In the genomic region with DNA sequence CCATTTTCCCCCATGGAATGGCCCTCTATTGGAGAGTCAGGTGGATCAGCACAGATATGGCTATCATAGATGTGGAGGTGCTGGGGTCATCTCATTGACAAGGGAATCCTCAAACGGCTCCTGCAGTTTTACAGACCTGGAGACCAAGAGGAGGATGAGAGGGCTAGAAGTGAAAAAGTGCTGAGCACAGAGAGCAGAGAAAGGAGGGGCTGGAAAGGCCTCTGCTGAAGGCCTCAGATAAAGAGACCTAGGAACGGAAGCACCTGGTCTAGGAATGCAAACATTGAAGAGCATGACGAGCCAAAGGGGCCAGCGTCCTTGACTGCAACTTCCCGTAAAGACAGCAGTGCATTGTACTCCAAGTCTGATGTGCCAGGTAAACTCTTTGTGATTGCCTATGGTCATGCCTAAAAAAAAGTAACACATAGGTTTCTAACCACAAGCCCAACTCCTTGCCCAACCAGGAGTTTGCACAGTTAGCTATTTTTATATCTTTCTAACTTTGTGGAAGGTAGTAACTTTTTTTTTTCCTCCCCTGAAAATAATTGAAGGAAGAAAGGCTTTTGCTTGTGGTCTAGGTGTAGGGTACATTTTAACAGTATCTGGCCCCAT, we compare ENCODE assay signal across 1 cellular context.
TF ChIP-seq lines count a peak whose summit lies in the region.

No MANE protein-coding gene starts in this region.

TF ChIP-seq in K562, 482 proteins besides CTCF, POLR2A, EP300 and RAD21 (continues in another document):
- TF ChIP-seq, protein P1, sequence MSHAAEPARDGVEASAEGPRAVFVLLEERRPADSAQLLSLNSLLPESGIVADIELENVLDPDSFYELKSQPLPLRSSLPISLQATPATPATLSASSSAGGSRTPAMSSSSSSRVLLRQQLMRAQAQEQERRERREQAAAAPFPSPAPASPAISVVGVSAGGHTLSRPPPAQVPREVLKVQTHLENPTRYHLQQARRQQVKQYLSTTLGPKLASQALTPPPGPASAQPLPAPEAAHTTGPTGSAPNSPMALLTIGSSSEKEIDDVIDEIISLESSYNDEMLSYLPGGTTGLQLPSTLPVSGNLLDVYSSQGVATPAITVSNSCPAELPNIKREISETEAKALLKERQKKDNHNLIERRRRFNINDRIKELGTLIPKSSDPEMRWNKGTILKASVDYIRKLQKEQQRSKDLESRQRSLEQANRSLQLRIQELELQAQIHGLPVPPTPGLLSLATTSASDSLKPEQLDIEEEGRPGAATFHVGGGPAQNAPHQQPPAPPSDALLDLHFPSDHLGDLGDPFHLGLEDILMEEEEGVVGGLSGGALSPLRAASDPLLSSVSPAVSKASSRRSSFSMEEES (CRISPR knock-in tag; IDR thresholded peaks at IDR 0.05), result no peak
- no peak for TF ChIP-seq KHSRP (IDR thresholded peaks at IDR 0.05)
- TF ChIP-seq IRF2 (CRISPR knock-in tag; IDR thresholded peaks at IDR 0.05), result no peak
- no peak for TF ChIP-seq NR0B1 (IDR thresholded peaks at IDR 0.05; ENCODE audit: partially characterized antibody)
- TF ChIP-seq ARID4B (CRISPR knock-in tag; IDR thresholded peaks at IDR 0.05), result 0 out of 2 replicates have a peak, but pooled peaks have one; percentile 28
- TF ChIP-seq, protein P2, sequence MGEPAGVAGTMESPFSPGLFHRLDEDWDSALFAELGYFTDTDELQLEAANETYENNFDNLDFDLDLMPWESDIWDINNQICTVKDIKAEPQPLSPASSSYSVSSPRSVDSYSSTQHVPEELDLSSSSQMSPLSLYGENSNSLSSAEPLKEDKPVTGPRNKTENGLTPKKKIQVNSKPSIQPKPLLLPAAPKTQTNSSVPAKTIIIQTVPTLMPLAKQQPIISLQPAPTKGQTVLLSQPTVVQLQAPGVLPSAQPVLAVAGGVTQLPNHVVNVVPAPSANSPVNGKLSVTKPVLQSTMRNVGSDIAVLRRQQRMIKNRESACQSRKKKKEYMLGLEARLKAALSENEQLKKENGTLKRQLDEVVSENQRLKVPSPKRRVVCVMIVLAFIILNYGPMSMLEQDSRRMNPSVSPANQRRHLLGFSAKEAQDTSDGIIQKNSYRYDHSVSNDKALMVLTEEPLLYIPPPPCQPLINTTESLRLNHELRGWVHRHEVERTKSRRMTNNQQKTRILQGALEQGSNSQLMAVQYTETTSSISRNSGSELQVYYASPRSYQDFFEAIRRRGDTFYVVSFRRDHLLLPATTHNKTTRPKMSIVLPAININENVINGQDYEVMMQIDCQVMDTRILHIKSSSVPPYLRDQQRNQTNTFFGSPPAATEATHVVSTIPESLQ (CRISPR knock-in tag; IDR thresholded peaks at IDR 0.05), result no peak
- no peak for TF ChIP-seq HLTF (IDR thresholded peaks at IDR 0.05)
- TF ChIP-seq, protein P3, sequence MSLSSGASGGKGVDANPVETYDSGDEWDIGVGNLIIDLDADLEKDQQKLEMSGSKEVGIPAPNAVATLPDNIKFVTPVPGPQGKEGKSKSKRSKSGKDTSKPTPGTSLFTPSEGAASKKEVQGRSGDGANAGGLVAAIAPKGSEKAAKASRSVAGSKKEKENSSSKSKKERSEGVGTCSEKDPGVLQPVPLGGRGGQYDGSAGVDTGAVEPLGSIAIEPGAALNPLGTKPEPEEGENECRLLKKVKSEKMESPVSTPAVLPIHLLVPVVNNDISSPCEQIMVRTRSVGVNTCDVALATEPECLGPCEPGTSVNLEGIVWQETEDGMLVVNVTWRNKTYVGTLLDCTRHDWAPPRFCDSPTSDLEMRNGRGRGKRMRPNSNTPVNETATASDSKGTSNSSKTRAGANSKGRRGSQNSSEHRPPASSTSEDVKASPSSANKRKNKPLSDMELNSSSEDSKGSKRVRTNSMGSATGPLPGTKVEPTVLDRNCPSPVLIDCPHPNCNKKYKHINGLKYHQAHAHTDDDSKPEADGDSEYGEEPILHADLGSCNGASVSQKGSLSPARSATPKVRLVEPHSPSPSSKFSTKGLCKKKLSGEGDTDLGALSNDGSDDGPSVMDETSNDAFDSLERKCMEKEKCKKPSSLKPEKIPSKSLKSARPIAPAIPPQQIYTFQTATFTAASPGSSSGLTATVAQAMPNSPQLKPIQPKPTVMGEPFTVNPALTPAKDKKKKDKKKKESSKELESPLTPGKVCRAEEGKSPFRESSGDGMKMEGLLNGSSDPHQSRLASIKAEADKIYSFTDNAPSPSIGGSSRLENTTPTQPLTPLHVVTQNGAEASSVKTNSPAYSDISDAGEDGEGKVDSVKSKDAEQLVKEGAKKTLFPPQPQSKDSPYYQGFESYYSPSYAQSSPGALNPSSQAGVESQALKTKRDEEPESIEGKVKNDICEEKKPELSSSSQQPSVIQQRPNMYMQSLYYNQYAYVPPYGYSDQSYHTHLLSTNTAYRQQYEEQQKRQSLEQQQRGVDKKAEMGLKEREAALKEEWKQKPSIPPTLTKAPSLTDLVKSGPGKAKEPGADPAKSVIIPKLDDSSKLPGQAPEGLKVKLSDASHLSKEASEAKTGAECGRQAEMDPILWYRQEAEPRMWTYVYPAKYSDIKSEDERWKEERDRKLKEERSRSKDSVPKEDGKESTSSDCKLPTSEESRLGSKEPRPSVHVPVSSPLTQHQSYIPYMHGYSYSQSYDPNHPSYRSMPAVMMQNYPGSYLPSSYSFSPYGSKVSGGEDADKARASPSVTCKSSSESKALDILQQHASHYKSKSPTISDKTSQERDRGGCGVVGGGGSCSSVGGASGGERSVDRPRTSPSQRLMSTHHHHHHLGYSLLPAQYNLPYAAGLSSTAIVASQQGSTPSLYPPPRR (CRISPR knock-in tag; IDR thresholded peaks at IDR 0.05; ENCODE audit: borderline replicate concordance), result no peak
- peak; percentile 64 for TF ChIP-seq TCF3 (CRISPR knock-in tag; IDR thresholded peaks at IDR 0.05)
- TF ChIP-seq POLR2AphosphoS5 (IDR thresholded peaks at IDR 0.05; ENCODE audit: control insufficient read depth, insufficient read depth, low read depth, low read length), result peak; percentile 41; the same call in 1 of the 2 replicates
- TF ChIP-seq RB1 (IDR thresholded peaks at IDR 0.05; ENCODE audit: low read depth), result no peak
- TF ChIP-seq ARID1B (IDR thresholded peaks at IDR 0.05), result peak; percentile 74
- TF ChIP-seq POLR3A (IDR thresholded peaks at IDR 0.05; ENCODE audit: borderline replicate concordance, extremely low read depth, insufficient read depth, insufficient read length), result no peak
- TF ChIP-seq KAT8 (IDR thresholded peaks at IDR 0.05; ENCODE audit: low read depth), result no peak
- TF ChIP-seq RBM34 (IDR thresholded peaks at IDR 0.05; ENCODE audit: borderline replicate concordance, insufficient read depth, low read length), result no peak
- no peak for TF ChIP-seq ZNF232 (CRISPR knock-in tag; IDR thresholded peaks at IDR 0.05)
- TF ChIP-seq, protein P4, sequence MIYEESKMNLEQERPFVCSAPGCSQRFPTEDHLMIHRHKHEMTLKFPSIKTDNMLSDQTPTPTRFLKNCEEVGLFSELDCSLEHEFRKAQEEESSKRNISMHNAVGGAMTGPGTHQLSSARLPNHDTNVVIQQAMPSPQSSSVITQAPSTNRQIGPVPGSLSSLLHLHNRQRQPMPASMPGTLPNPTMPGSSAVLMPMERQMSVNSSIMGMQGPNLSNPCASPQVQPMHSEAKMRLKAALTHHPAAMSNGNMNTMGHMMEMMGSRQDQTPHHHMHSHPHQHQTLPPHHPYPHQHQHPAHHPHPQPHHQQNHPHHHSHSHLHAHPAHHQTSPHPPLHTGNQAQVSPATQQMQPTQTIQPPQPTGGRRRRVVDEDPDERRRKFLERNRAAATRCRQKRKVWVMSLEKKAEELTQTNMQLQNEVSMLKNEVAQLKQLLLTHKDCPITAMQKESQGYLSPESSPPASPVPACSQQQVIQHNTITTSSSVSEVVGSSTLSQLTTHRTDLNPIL (CRISPR knock-in tag; IDR thresholded peaks at IDR 0.05), result no peak
- TF ChIP-seq ARID2 (IDR thresholded peaks at IDR 0.05), result no peak
- TF ChIP-seq NFIX (CRISPR knock-in tag; IDR thresholded peaks at IDR 0.05; ENCODE audit: low read depth), result no peak
- TF ChIP-seq NONO (IDR thresholded peaks at IDR 0.05; ENCODE audit: low read depth in 2 of 2, low read length in 1 of 2), result no peak
- no peak for TF ChIP-seq CAMTA2 (CRISPR knock-in tag; conservative IDR thresholded peaks at IDR 0.05)
- no peak for TF ChIP-seq ZNF165 (CRISPR knock-in tag; IDR thresholded peaks at IDR 0.05; ENCODE audit: borderline replicate concordance)
- no peak for TF ChIP-seq THRB (CRISPR knock-in tag; conservative IDR thresholded peaks at IDR 0.05)
- TF ChIP-seq ATF4 (CRISPR knock-in tag; IDR thresholded peaks at IDR 0.05), result no peak
- no peak for TF ChIP-seq NEUROD1 (IDR thresholded peaks at IDR 0.05; ENCODE audit: borderline replicate concordance, low read depth, low read length, partially characterized antibody)
- TF ChIP-seq ETV6 (IDR thresholded peaks at IDR 0.05; ENCODE audit: borderline replicate concordance in 1 of 2, low read depth in 2 of 2, low read length in 1 of 2), result no peak
- no peak for TF ChIP-seq ETV6 (CRISPR knock-in tag; IDR thresholded peaks at IDR 0.05; ENCODE audit: borderline replicate concordance)
- TF ChIP-seq MAFG (tag; conservative IDR thresholded peaks at IDR 0.05), result peak; percentile 54
- TF ChIP-seq ZFP30 (CRISPR knock-in tag; IDR thresholded peaks at IDR 0.05; ENCODE audit: borderline replicate concordance), result no peak
- TF ChIP-seq ZNF408 (CRISPR knock-in tag; IDR thresholded peaks at IDR 0.05; ENCODE audit: low read depth), result no peak
- peak; percentile 51 for TF ChIP-seq STAT5A (IDR thresholded peaks at IDR 0.05; ENCODE audit: borderline replicate concordance, low read length)
- TF ChIP-seq FOSL1 (tag; conservative IDR thresholded peaks at IDR 0.05), result no peak
- no peak for TF ChIP-seq ZNF511 (CRISPR knock-in tag; IDR thresholded peaks at IDR 0.05)
- TF ChIP-seq C11orf30 (IDR thresholded peaks at IDR 0.05; ENCODE audit: low read depth), result peak; percentile 56
- no peak for TF ChIP-seq ZNF140 (CRISPR knock-in tag; IDR thresholded peaks at IDR 0.05)
- TF ChIP-seq POLR3G (IDR thresholded peaks at IDR 0.05; ENCODE audit: extremely low read depth, insufficient read length, insufficient replicate concordance), result no peak
- no peak for TF ChIP-seq ZFP36 (IDR thresholded peaks at IDR 0.05; ENCODE audit: low read depth, low read length, partially characterized antibody)
- peak in 1 of 2 experiments; percentile 56; a peak in 2 of 4 replicates for TF ChIP-seq TEAD1 (CRISPR knock-in tag; IDR thresholded peaks at IDR 0.05)
- TF ChIP-seq CEBPB (tag; IDR thresholded peaks at IDR 0.05), result no peak
